2 cellular contexts compared by ENCODE assay signal in genomic region chrX:1416327-1416784, GRCh38.
TF ChIP-seq lines count a peak whose summit lies in the region.

No MANE protein-coding gene starts in this region.

TF ChIP-seq in GM23338, 12 proteins besides CTCF, POLR2A, EP300 and RAD21:
- TF ChIP-seq, protein P1, sequence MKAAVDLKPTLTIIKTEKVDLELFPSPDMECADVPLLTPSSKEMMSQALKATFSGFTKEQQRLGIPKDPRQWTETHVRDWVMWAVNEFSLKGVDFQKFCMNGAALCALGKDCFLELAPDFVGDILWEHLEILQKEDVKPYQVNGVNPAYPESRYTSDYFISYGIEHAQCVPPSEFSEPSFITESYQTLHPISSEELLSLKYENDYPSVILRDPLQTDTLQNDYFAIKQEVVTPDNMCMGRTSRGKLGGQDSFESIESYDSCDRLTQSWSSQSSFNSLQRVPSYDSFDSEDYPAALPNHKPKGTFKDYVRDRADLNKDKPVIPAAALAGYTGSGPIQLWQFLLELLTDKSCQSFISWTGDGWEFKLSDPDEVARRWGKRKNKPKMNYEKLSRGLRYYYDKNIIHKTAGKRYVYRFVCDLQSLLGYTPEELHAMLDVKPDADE (IDR thresholded peaks at IDR 0.05) = no peak
- TF ChIP-seq POLR2AphosphoS5 (IDR thresholded peaks at IDR 0.05; ENCODE audit: low read depth) = peak; percentile 11
TF ChIP-seq in GM23338: peak in this region for 1.

TF ChIP-seq in H1, 55 proteins besides CTCF, POLR2A, EP300 and RAD21:
- TF ChIP-seq YY1 (IDR thresholded peaks at IDR 0.05; ENCODE audit: low read depth, low read length) (no peak), BACH1 (IDR thresholded peaks at IDR 0.05; ENCODE audit: low read length) (no peak), HDAC6 (IDR thresholded peaks at IDR 0.05; ENCODE audit: low read depth, low read length) (no peak), RFX5 (IDR thresholded peaks at IDR 0.05; ENCODE audit: borderline replicate concordance, low read depth, low read length) (no peak), CREB1 (IDR thresholded peaks at IDR 0.05) (no peak), POLR2AphosphoS5 (IDR thresholded peaks at IDR 0.05; ENCODE audit: low read depth, low read length) (peak; percentile 67; the same call in 1 of the 2 replicates), RBBP5 (IDR thresholded peaks at IDR 0.05; ENCODE audit: borderline replicate concordance, low read depth, low read length) (no peak)
TF ChIP-seq in H1: peak in this region for 1.
